Comparison of ENCODE assay signal across 12 cellular contexts in genomic region chr1:175201061-175201508, GRCh38. TPM values are rescaled to one million over a fixed set of nuclear protein-coding genes. Genes with fewer than 3 reads are reported as not detected.
DNase-seq lines count a peak whose midpoint lies in the region; ATAC-seq and TF ChIP-seq lines count a peak whose summit lies in the region.
"Had no signal": no experiment of that assay in that cellular context is flagged by ENCODE, and none has a peak within 500 bp of the region (broad histone marks: within the 10 kb centered on the region; RNA-seq: fewer than 3 reads in every experiment).

No MANE protein-coding gene starts in this region.

- no peaks in the 10 kb centered on the region for H4K20me1 ChIP-seq in IMR-90 (ENCODE audit: insufficient read depth, low read length)

- dilution Hi-C loops in IMR-90 (cut with HindIII; ENCODE audit: low sequenced_read_pairs, unreplicated experiment), result no loop called here

- POLR2A ChIA-PET in IMR-90 (lab: Charles Lee; ENCODE audit: unreplicated experiment), result no interaction called here

- no peak overlapping the region for H2BK20ac ChIP-seq in IMR-90 (ENCODE audit: low read depth, low read length)

- H3K9ac ChIP-seq in IMR-90 (ENCODE audit: low read depth, low read length) (no peak overlapping the region), subcutaneous abdominal adipose tissue (ENCODE audit: low read length in 5 of 5) (peak overlapping the region in 3 of 5 donors; percentile 22 to 63 (median 51))

- no peak overlapping the region for H3K14ac ChIP-seq in IMR-90 (replicated peaks; ENCODE audit: low read depth, low read length)

- H3K4me1 ChIP-seq in IMR-90 (ENCODE audit: control insufficient read depth, insufficient read depth, low read length) (0 out of 2 replicates have a peak, but pooled peaks cover 2% of the 10 kb centered on the region), lower lobe of right lung (peaks cover 57% of the 10 kb centered on the region), subcutaneous abdominal adipose tissue (ENCODE audit: control insufficient read depth in 5 of 5, insufficient read depth in 5 of 5, low read length in 5 of 5) (peaks cover 6 to 45% (median 36%) of the 10 kb centered on the region in 5 donors)

- H3K36me3 ChIP-seq in IMR-90 (ENCODE audit: control insufficient read depth, insufficient read depth, low read length) (no peaks in the 10 kb centered on the region), lower lobe of right lung (no peaks in the 10 kb centered on the region), subcutaneous abdominal adipose tissue (ENCODE audit: control insufficient read depth in 5 of 5, insufficient read depth in 5 of 5, low read length in 5 of 5) (no peaks in the 10 kb centered on the region)

- H3K79me1 ChIP-seq in IMR-90 (ENCODE audit: low read depth in 1 of 2, low read length in 2 of 2), result no peaks in the 10 kb centered on the region

- intact Hi-C loops in IMR-90 (cut with micrococcal nuclease), result no loop called here
- intact Hi-C loops in lower lobe of right lung (cut with DNase I), result no loop called here

- no peak overlapping the region for H3K4ac ChIP-seq in IMR-90 (ENCODE audit: low read depth, low read length)

- H3K9me3 ChIP-seq in IMR-90 (ENCODE audit: control insufficient read depth, insufficient read depth, low read length) (no peaks in the 10 kb centered on the region), lower lobe of right lung (no peaks in the 10 kb centered on the region), subcutaneous abdominal adipose tissue (ENCODE audit: control insufficient read depth in 5 of 5, low read length in 5 of 5) (no peaks in the 10 kb centered on the region)

- H2AK5ac ChIP-seq in IMR-90 (ENCODE audit: low read depth, low read length), result no peak overlapping the region

- H3K18ac ChIP-seq in IMR-90 (ENCODE audit: low read depth, low read length), result no peak overlapping the region

- H3K4me3 ChIP-seq in IMR-90 (ENCODE audit: insufficient read depth, low read depth, low read length) (no peak overlapping the region), lower lobe of right lung (no peak overlapping the region), subcutaneous abdominal adipose tissue (ENCODE audit: low read depth in 1 of 5, low read length in 5 of 5) (peak overlapping the region in 3 of 5 donors; percentile 9 to 35 (median 14))

- DNase-seq in IMR-90 (peak; percentile 5), dermis blood vessel endothelial cell (peak; percentile 88), lower lobe of right lung (no peak), HPDE6-E6E7 (ENCODE audit: extremely low spot score) (no peak), erythroblast (lab: John Stamatoyannopoulos, UW) (no peak), HCEC 1CT (no peak)
- DNase-seq: activated CD8-positive, alpha-beta memory T cell treated with anti-CD3 and anti-CD28 coated beads, Interleukin-2, amount 50 U/mL, for 48 hours; anterior cingulate cortex; H9; retina had no signal

- H3K23ac ChIP-seq in IMR-90 (ENCODE audit: low read depth, low read length), result no peak overlapping the region

- H4K8ac ChIP-seq in IMR-90 (ENCODE audit: low read depth in 2 of 2, low read length in 2 of 2), result no peak overlapping the region; a peak in 1 of 4 replicates

- peak overlapping the region; percentile 40 for H2AFZ ChIP-seq in IMR-90 (replicated peaks; ENCODE audit: low read length, poor library complexity)

- 0 out of 2 replicates have a peak overlapping the region, but pooled peaks have one; percentile 29 for H3K4me2 ChIP-seq in IMR-90 (ENCODE audit: low read depth, low read length)

- H3K9me1 ChIP-seq in IMR-90 (ENCODE audit: insufficient read depth, low read length), result no peaks in the 10 kb centered on the region

- no peak overlapping the region for H2BK5ac ChIP-seq in IMR-90 (ENCODE audit: low read depth, low read length, poor library complexity, severe bottlenecking)

- BruUV-seq in IMR-90 (replicated peaks; lab: Mats Ljungman, UMichigan), result no TSS peak

- H3K27ac ChIP-seq in IMR-90 (ENCODE audit: insufficient read depth, low read length) (no peak overlapping the region), lower lobe of right lung (peak overlapping the region; percentile 79), subcutaneous abdominal adipose tissue (ENCODE audit: low read depth, low read length) (peak overlapping the region; percentile 71)

- in situ Hi-C loops in IMR-90 (cut with MboI; ENCODE audit: low sequenced_read_pairs), result no loop called here

- no peak overlapping the region for H3K56ac ChIP-seq in IMR-90 (ENCODE audit: extremely low read depth, insufficient read depth, low read length)

- CTCF ChIA-PET in IMR-90 (lab: Yijun Ruan, JAX), result no interaction called here

- H2BK120ac ChIP-seq in IMR-90 (ENCODE audit: low read depth, low read length), result no peak overlapping the region

- H3K27me3 ChIP-seq in IMR-90 (ENCODE audit: control insufficient read depth, insufficient read depth, low read length), result no peaks in the 10 kb centered on the region
- H3K27me3 ChIP-seq in lower lobe of right lung (ENCODE audit: low read depth), result no peaks in the 10 kb centered on the region
- H3K27me3 ChIP-seq in subcutaneous abdominal adipose tissue (ENCODE audit: control insufficient read depth in 5 of 5, insufficient read depth in 4 of 5, low read length in 5 of 5), result no peaks in the 10 kb centered on the region

- WGBS in IMR-90 (ENCODE audit: extremely low coverage in 2 of 2, insufficient read length in 1 of 2), 2 experiments, result no CpG with 5 or more reads among the region's 5 CpGs

- no peak overlapping the region for H4K5ac ChIP-seq in IMR-90 (ENCODE audit: low read depth, low read length)

- TF ChIP-seq RAD21 in IMR-90 (IDR thresholded peaks at IDR 0.05; ENCODE audit: low read length), result no peak

- H2BK15ac ChIP-seq in IMR-90 (ENCODE audit: low read depth, low read length), result no peak overlapping the region

- TF ChIP-seq POLR2A in IMR-90 (IDR thresholded peaks at IDR 0.05; ENCODE audit: low read depth, low read length), result no peak
- no peak for TF ChIP-seq POLR2A in erythroblast (IDR thresholded peaks at IDR 0.05; ENCODE audit: low read length)

- H2AK9ac ChIP-seq in IMR-90 (replicated peaks; ENCODE audit: low read depth, low read length, poor library complexity), result peak overlapping the region; percentile 15

- TF ChIP-seq CTCF in IMR-90 (conservative IDR thresholded peaks at IDR 0.05; ENCODE audit: low read depth, low read length) (no peak), lower lobe of right lung (IDR thresholded peaks at IDR 0.05) (no peak)

- peak; percentile 21; the same call in 1 of the 2 replicates for ATAC-seq in IMR-90 (ENCODE audit: low read depth)
- peak; percentile 48 to 51 for ATAC-seq in lower lobe of right lung
- ATAC-seq in GM19035 (IDR thresholded peaks at IDR 0.05; ENCODE audit: unreplicated experiment), result no peak

- no peak overlapping the region for H4K91ac ChIP-seq in IMR-90 (ENCODE audit: insufficient read depth, low read depth, low read length)

TF ChIP-seq in IMR-90, 13 proteins besides CTCF, POLR2A, EP300 and RAD21:
- TF ChIP-seq FOS (IDR thresholded peaks at IDR 0.05; ENCODE audit: low read depth, low read length) (no peak), MAZ (IDR thresholded peaks at IDR 0.05; ENCODE audit: borderline replicate concordance, low read depth, low read length) (no peak), SMC3 (IDR thresholded peaks at IDR 0.05; ENCODE audit: low read depth, low read length) (no peak), ELK1 (IDR thresholded peaks at IDR 0.05; ENCODE audit: borderline replicate concordance, low read depth, low read length) (no peak), RFX5 (IDR thresholded peaks at IDR 0.05; ENCODE audit: low read depth, low read length) (no peak), USF2 (IDR thresholded peaks at IDR 0.05; ENCODE audit: low read depth, low read length) (no peak), CHD1 (IDR thresholded peaks at IDR 0.05; ENCODE audit: low read depth, low read length) (no peak), RCOR1 (IDR thresholded peaks at IDR 0.05; ENCODE audit: insufficient replicate concordance, low read length) (no peak)

RNA-seq across cellular contexts. Expression of gene KIAA0040, which starts 8.5 kb away (rescaled TPM):
- total RNA-seq in IMR-90 (2012; rRNA removed) (under 0.01 and 0.18 TPM in 2 replicates), dermis blood vessel endothelial cell (20.8 and 25.7 TPM in 2 replicates), lower lobe of right lung (46.9 TPM)
- 0.05 TPM in 1 of 2 replicates, not detected in the other for polyA plus RNA-seq in IMR-90 (2012; rRNA removed)
- polyA plus RNA-seq in IMR-90 (2012; cell fraction: cytosol; rRNA removed), result 0.01 TPM in 1 of 2 replicates, not detected in the other
- 0.01 TPM in 1 of 2 replicates, not detected in the other for polyA plus RNA-seq in IMR-90 (2012; cell fraction: nucleus; rRNA removed; ENCODE audit: low replicate concordance)

Comparison
In these comparisons a context has a peak if more than half of its experiments do, and no peak if none do; other contexts are left out.
1. DNase-seq: peak in IMR-90 (single experiment) and dermis blood vessel endothelial cell (single experiment); none in lower lobe of right lung (single experiment), HPDE6-E6E7 (single experiment), erythroblast (0 of 2) and HCEC 1CT (single experiment).
2. H3K4me3 ChIP-seq: peak in subcutaneous abdominal adipose tissue (3 of 5); none in IMR-90 (single experiment) and lower lobe of right lung (single experiment).
3. RNA of gene KIAA0040, which starts 8.5 kb away (total RNA-seq): 46.9 TPM in lower lobe of right lung (single experiment) and 20.8 to 25.7 TPM in dermis blood vessel endothelial cell; under 0.01 to 0.18 TPM in IMR-90; every median in the first group is over 10 times any median in the second.